Comparison of ENCODE assay signal across 27 cellular contexts in genomic region chr5:144478532-144478931, GRCh38.
"Had no signal": no experiment of that assay in that cellular context is flagged by ENCODE, and none has a peak within 500 bp of the region (broad histone marks: within the 10 kb centered on the region; RNA-seq: fewer than 3 reads in every experiment).

No MANE protein-coding gene starts in this region.

- H3K36me3 ChIP-seq: colonic mucosa, esophagus muscularis mucosa, esophagus squamous epithelium, gastrocnemius medialis, gastroesophageal sphincter, heart left ventricle, heart right ventricle had no signal

- FAIRE-seq: colon, endometrium, endothelial cell of umbilical vein, frontal cortex had no signal

- H3K4me1 ChIP-seq: colonic mucosa, esophagus muscularis mucosa, esophagus squamous epithelium, foreskin keratinocyte, gastrocnemius medialis, gastroesophageal sphincter, heart left ventricle, heart right ventricle had no signal

- H3K4me3 ChIP-seq: colonic mucosa, coronary artery, dorsolateral prefrontal cortex, esophagus muscularis mucosa, esophagus squamous epithelium, gastrocnemius medialis, gastroesophageal sphincter, heart left ventricle, heart right ventricle had no signal

- DNase-seq: colonic mucosa; cortex of kidney; dermis blood vessel endothelial cell; dorsolateral prefrontal cortex; effector CD4-positive, alpha-beta T cell; effector CD8-positive, alpha-beta T cell; effector memory CD4-positive, alpha-beta T cell; effector memory CD8-positive, alpha-beta T cell; endodermal cell; erythroblast; esophagus squamous epithelium; foreskin fibroblast; foreskin keratinocyte; foreskin melanocyte; gastrocnemius medialis; glutamatergic neuron; head of caudate nucleus; heart left ventricle; heart right ventricle had no signal

- H3K9me3 ChIP-seq: colonic mucosa, esophagus muscularis mucosa, esophagus squamous epithelium, gastrocnemius medialis, gastroesophageal sphincter, heart left ventricle, heart right ventricle had no signal

- H3K27me3 ChIP-seq: colonic mucosa, dorsolateral prefrontal cortex, esophagus muscularis mucosa, esophagus squamous epithelium, foreskin keratinocyte, gastrocnemius medialis, gastroesophageal sphincter, heart left ventricle had no signal

- H3K27ac ChIP-seq: colonic mucosa, coronary artery, dorsolateral prefrontal cortex, epithelial cell of prostate, esophagus muscularis mucosa, esophagus squamous epithelium, foreskin keratinocyte, gastrocnemius medialis, gastroesophageal sphincter, heart left ventricle, heart right ventricle had no signal
